In genomic region chr6:111706841-111707391, GRCh38 we compare ENCODE assay signal across 21 cellular contexts.
DNase-seq lines count a peak whose midpoint lies in the region; ATAC-seq and TF ChIP-seq lines count a peak whose summit lies in the region.
"Had no signal": no experiment of that assay in that cellular context is flagged by ENCODE, and none has a peak within 500 bp of the region (broad histone marks: within the 10 kb centered on the region; RNA-seq: fewer than 3 reads in every experiment).

No MANE protein-coding gene starts in this region.

- H3K9me3 ChIP-seq in transverse colon (no peaks in the 10 kb centered on the region), thyroid gland (no peaks in the 10 kb centered on the region)
- H3K9me3 ChIP-seq: colonic mucosa, heart left ventricle, pancreas, right lobe of liver, SK-N-SH had no signal

- no peaks in the 10 kb centered on the region for H3K36me3 ChIP-seq in transverse colon
- peaks cover 0 to 16% of the 10 kb centered on the region in 2 donors for H3K36me3 ChIP-seq in thyroid gland
- H3K36me3 ChIP-seq: colonic mucosa, pancreas, right lobe of liver had no signal

- H3K4me3 Mint-ChIP-seq in activated naive CD8-positive, alpha-beta T cell = no peak overlapping the region
- no peak overlapping the region for H3K4me3 Mint-ChIP-seq in activated naive CD8-positive, alpha-beta T cell treated with anti-CD3 and anti-CD28 coated beads for 36 hours
- no peak overlapping the region for H3K4me3 Mint-ChIP-seq in activated CD8-positive, alpha-beta T cell treated with anti-CD3 and anti-CD28 coated beads for 36 hours
- no peak overlapping the region for H3K4me3 Mint-ChIP-seq in immature natural killer cell
- H3K4me3 Mint-ChIP-seq: mesothelial cell of epicardium, nephron had no signal

- no peak for DNase-seq in activated naive CD8-positive, alpha-beta T cell treated with anti-CD3 and anti-CD28 coated beads for 36 hours
- DNase-seq in activated CD8-positive, alpha-beta T cell treated with anti-CD3 and anti-CD28 coated beads for 36 hours = no peak
- DNase-seq in immature natural killer cell = no peak
- DNase-seq in transverse colon = no peak
- DNase-seq in thyroid gland = no peak
- no peak for DNase-seq in COR-L47 (lab: John Stamatoyannopoulos, UW)
- no peak for DNase-seq in NK-92 (lab: John Stamatoyannopoulos, UW; ENCODE audit: unreplicated experiment)
- DNase-seq: activated CD4-positive, alpha-beta T cell treated with anti-CD3 and anti-CD28 coated beads, Interleukin-2, amount 50 U/mL, for 48 hours; colonic mucosa; DMS53; heart left ventricle; IMR-90; left cardiac atrium; NCI-H1436; pancreas; right lobe of liver; SK-N-SH had no signal

- POLR2A ChIA-PET in activated CD8-positive, alpha-beta T cell treated with anti-CD3 and anti-CD28 coated beads for 36 hours (lab: Charles Lee) = no interaction called here

- H3K27ac ChIP-seq in transverse colon (peak overlapping the region; percentile 5 to 55 (median 31)), thyroid gland (no peak overlapping the region)
- H3K27ac ChIP-seq: colonic mucosa, heart left ventricle, pancreas, right lobe of liver had no signal

- H3K4me1 Mint-ChIP-seq in activated naive CD8-positive, alpha-beta T cell (ENCODE audit: low read depth) = peaks cover 35% of the 10 kb centered on the region
- H3K4me1 Mint-ChIP-seq in activated naive CD8-positive, alpha-beta T cell treated with anti-CD3 and anti-CD28 coated beads for 36 hours = peaks cover 39% of the 10 kb centered on the region
- H3K4me1 Mint-ChIP-seq in activated CD8-positive, alpha-beta T cell treated with anti-CD3 and anti-CD28 coated beads for 36 hours (ENCODE audit: low read depth) = peaks cover 37% of the 10 kb centered on the region
- peaks cover 37 to 52% of the 10 kb centered on the region in 2 donors for H3K4me1 Mint-ChIP-seq in immature natural killer cell

- in situ Hi-C loops in transverse colon (cut with MboI; ENCODE audit: low pct_ligation_motif_present in 1 of 4, low pct_unique_long_range_greater_than_20kb in 1 of 4, low sequenced_read_pairs in 3 of 4) = loop anchor here (5.0 to 10.0 kb wide), 4 partner anchors 288 to 448 kb away; no protein-coding TSS in a partner anchor

- 81 to 91% methylated on average over 1 to 2 of the region's 2 CpGs for WGBS in transverse colon (ENCODE audit: low coverage in 1 of 2), 2 donors
- 91 to 96% methylated on average over 2 of the region's 2 CpGs for WGBS in thyroid gland, 2 donors

- TF ChIP-seq EP300 in transverse colon (IDR thresholded peaks at IDR 0.05; ENCODE audit: low read depth) = no peak

- TF ChIP-seq POLR2A in transverse colon (IDR thresholded peaks at IDR 0.05) = no peak
- no peak for TF ChIP-seq POLR2A in thyroid gland (IDR thresholded peaks at IDR 0.05)

- H3K27me3 ChIP-seq in transverse colon (no peaks in the 10 kb centered on the region), thyroid gland (no peaks in the 10 kb centered on the region)
- H3K27me3 ChIP-seq: colonic mucosa, heart left ventricle, pancreas, right lobe of liver had no signal

- peaks cover 19% of the 10 kb centered on the region for H3K36me3 Mint-ChIP-seq in activated naive CD8-positive, alpha-beta T cell
- peaks cover 54% of the 10 kb centered on the region for H3K36me3 Mint-ChIP-seq in activated naive CD8-positive, alpha-beta T cell treated with anti-CD3 and anti-CD28 coated beads for 36 hours
- H3K36me3 Mint-ChIP-seq in activated CD8-positive, alpha-beta T cell treated with anti-CD3 and anti-CD28 coated beads for 36 hours (ENCODE audit: low read depth) = peaks cover 78% of the 10 kb centered on the region
- peaks cover 11 to 45% (median 33%) of the 10 kb centered on the region in 3 donors for H3K36me3 Mint-ChIP-seq in immature natural killer cell

- no peaks in the 10 kb centered on the region for H3K9me3 Mint-ChIP-seq in activated naive CD8-positive, alpha-beta T cell (ENCODE audit: low read depth)
- no peaks in the 10 kb centered on the region for H3K9me3 Mint-ChIP-seq in activated naive CD8-positive, alpha-beta T cell treated with anti-CD3 and anti-CD28 coated beads for 36 hours
- no peaks in the 10 kb centered on the region for H3K9me3 Mint-ChIP-seq in activated CD8-positive, alpha-beta T cell treated with anti-CD3 and anti-CD28 coated beads for 36 hours
- no peaks in the 10 kb centered on the region for H3K9me3 Mint-ChIP-seq in immature natural killer cell
- H3K9me3 Mint-ChIP-seq: mesothelial cell of epicardium, nephron had no signal

- peaks cover 17 to 40% (median 32%) of the 10 kb centered on the region in 4 donors for H3K4me1 ChIP-seq in transverse colon
- H3K4me1 ChIP-seq in thyroid gland = peaks cover 4 to 11% of the 10 kb centered on the region in 2 donors

- peak overlapping the region; percentile 70 for H3K27ac Mint-ChIP-seq in activated naive CD8-positive, alpha-beta T cell
- no peak overlapping the region for H3K27ac Mint-ChIP-seq in activated naive CD8-positive, alpha-beta T cell treated with anti-CD3 and anti-CD28 coated beads for 36 hours
- peak overlapping the region; percentile 63 for H3K27ac Mint-ChIP-seq in activated CD8-positive, alpha-beta T cell treated with anti-CD3 and anti-CD28 coated beads for 36 hours
- H3K27ac Mint-ChIP-seq in immature natural killer cell = peak overlapping the region; percentile 1 to 99 (median 78)

- no peak for ATAC-seq in activated CD8-positive, alpha-beta T cell treated with anti-CD3 and anti-CD28 coated beads for 36 hours
- ATAC-seq: HCT116, heart left ventricle, left cardiac atrium, pancreas, right lobe of liver had no signal

- no peaks in the 10 kb centered on the region for H3K27me3 Mint-ChIP-seq in activated naive CD8-positive, alpha-beta T cell
- H3K27me3 Mint-ChIP-seq in activated naive CD8-positive, alpha-beta T cell treated with anti-CD3 and anti-CD28 coated beads for 36 hours = no peaks in the 10 kb centered on the region
- no peaks in the 10 kb centered on the region for H3K27me3 Mint-ChIP-seq in activated CD8-positive, alpha-beta T cell treated with anti-CD3 and anti-CD28 coated beads for 36 hours
- peaks cover 0 to 22% (median 6%) of the 10 kb centered on the region in 3 donors for H3K27me3 Mint-ChIP-seq in immature natural killer cell (ENCODE audit: low read depth in 3 of 3)

- intact Hi-C loops in activated CD8-positive, alpha-beta T cell treated with anti-CD3 and anti-CD28 coated beads for 36 hours (cut with micrococcal nuclease) = no loop called here
- intact Hi-C loops in transverse colon (cut with DNase I; ENCODE audit: low total_unique reads) = loop anchor here (5.0 to 10.0 kb wide), 2 partner anchors 335 to 458 kb away; no protein-coding TSS in a partner anchor
- intact Hi-C loops in thyroid gland (cut with DNase I) = loop anchor here (5.0 kb wide), 1 partner anchor 290 kb away; no protein-coding TSS in a partner anchor

- no peak overlapping the region for H3K4me3 ChIP-seq in transverse colon
- H3K4me3 ChIP-seq in thyroid gland (replicated peaks in 1 of 3) = no peak overlapping the region
- H3K4me3 ChIP-seq: colonic mucosa, heart left ventricle, pancreas, right lobe of liver had no signal

- CTCF ChIA-PET in activated CD8-positive, alpha-beta T cell treated with anti-CD3 and anti-CD28 coated beads for 36 hours (lab: Charles Lee) = interaction anchor here (5.8 kb wide), 1 partner anchor 335 kb away, joined by 64 read pairs; no protein-coding TSS in a partner anchor

- no peak for TF ChIP-seq CTCF in activated CD8-positive, alpha-beta T cell treated with anti-CD3 and anti-CD28 coated beads for 36 hours (IDR thresholded peaks at IDR 0.05)
- TF ChIP-seq CTCF in transverse colon (IDR thresholded peaks at IDR 0.05) = no peak
- TF ChIP-seq CTCF in thyroid gland (IDR thresholded peaks at IDR 0.05) = no peak

Comparison
In these comparisons a context has a peak if more than half of its experiments do, and no peak if none do; other contexts are left out.
1. H3K27ac ChIP-seq: peak in transverse colon (4 of 4); none in thyroid gland (0 of 3).